ENCODE assay signal across 9 cellular contexts in genomic region chr19:54191671-54192453, GRCh38. TPM values are rescaled to one million over a fixed set of nuclear protein-coding genes. Genes with fewer than 3 reads are reported as not detected.
DNase-seq lines count a peak whose midpoint lies in the region; ATAC-seq and TF ChIP-seq lines count a peak whose summit lies in the region.
"Had no signal": no experiment of that assay in that cellular context is flagged by ENCODE, and none has a peak within 500 bp of the region (broad histone marks: within the 10 kb centered on the region; RNA-seq: fewer than 3 reads in every experiment).

No MANE protein-coding gene starts in this region.

- H3K27ac Mint-ChIP-seq in endodermal cell (peak overlapping the region; percentile 93), osteocyte (ENCODE audit: unreplicated experiment) (peak overlapping the region; percentile 93)

- H4K20me1 ChIP-seq in OCI-LY7 (ENCODE audit: insufficient read depth, low read length) = no peaks in the 10 kb centered on the region

- H3K27ac ChIP-seq in OCI-LY7 (ENCODE audit: low read depth, low read length, poor library complexity, severe bottlenecking) = peak overlapping the region; percentile 82
- peak overlapping the region; percentile 98 for H3K27ac ChIP-seq in endodermal cell (ENCODE audit: low read depth, low read length)

- peak overlapping the region; percentile 23; the same call in 1 of the 2 replicates for H2AFZ ChIP-seq in OCI-LY7 (ENCODE audit: low read length)

- peaks cover 25% of the 10 kb centered on the region for H3K4me1 ChIP-seq in OCI-LY7 (ENCODE audit: insufficient read depth, low read length, poor library complexity, severe bottlenecking)
- H3K4me1 ChIP-seq in endodermal cell (ENCODE audit: control insufficient read depth, insufficient read depth, low read length) = no peaks in the 10 kb centered on the region

- TF ChIP-seq CTCF in OCI-LY7 (conservative IDR thresholded peaks at IDR 0.05; ENCODE audit: low read length) (no peak), endodermal cell (conservative IDR thresholded peaks at IDR 0.05) (no peak), osteocyte (IDR thresholded peaks at IDR 0.05) (no peak)

- 43 to 53% methylated on average over 14 to 25 of the region's 25 CpGs for WGBS in endodermal cell (ENCODE audit: insufficient coverage in 1 of 2, insufficient read length in 1 of 2), 2 experiments

- H3K27me3 Mint-ChIP-seq in endodermal cell (ENCODE audit: insufficient read depth) (no peaks in the 10 kb centered on the region), osteocyte (ENCODE audit: unreplicated experiment) (no peaks in the 10 kb centered on the region)

- DNase-seq in DMS53 treated with DMSO at 0.1 percent for 48 hours (lab: John Stamatoyannopoulos, UW; ENCODE audit: unreplicated experiment) (peak; percentile 25), OCI-LY7 (ENCODE audit: low spot score) (no peak), endodermal cell (no peak), osteocyte (ENCODE audit: extremely low spot score, unreplicated experiment) (no peak), ACHN (no peak), iPS-NIHi11 (ENCODE audit: low spot score) (no peak)

- H3K9ac ChIP-seq in endodermal cell (ENCODE audit: extremely low read depth, low read length, poor library complexity, severe bottlenecking) = peak overlapping the region; percentile 79

- H3K4me3 ChIP-seq in OCI-LY7 (ENCODE audit: low read depth, low read length, poor library complexity, severe bottlenecking) = peak overlapping the region; percentile 76
- H3K4me3 ChIP-seq in endodermal cell (ENCODE audit: low read length) = peak overlapping the region; percentile 96

- H3K36me3 Mint-ChIP-seq in endodermal cell (ENCODE audit: low read depth) = peaks cover 46% of the 10 kb centered on the region
- peaks cover 18% of the 10 kb centered on the region for H3K36me3 Mint-ChIP-seq in osteocyte (ENCODE audit: unreplicated experiment)

- H3K4me2 ChIP-seq in OCI-LY7 (ENCODE audit: low read length) = peak overlapping the region; percentile 97

- peak overlapping the region; percentile 76 for H3K4me3 Mint-ChIP-seq in endodermal cell
- H3K4me3 Mint-ChIP-seq in osteocyte (ENCODE audit: unreplicated experiment) = peak overlapping the region; percentile 93

- in situ Hi-C loops in ACHN (cut with HindIII; ENCODE audit: low pct_ligation_motif_present, low pct_unique_long_range_greater_than_20kb, low sequenced_read_pairs) = no loop called here

- H3K4me1 Mint-ChIP-seq in endodermal cell = peaks cover 14% of the 10 kb centered on the region
- peaks cover 35% of the 10 kb centered on the region for H3K4me1 Mint-ChIP-seq in osteocyte (ENCODE audit: unreplicated experiment)

- POLR2A ChIA-PET in OCI-LY7 (lab: Charles Lee) = interaction anchor here (1.3 kb wide), 1 partner anchor 9 kb away, joined by 8 read pairs; the partner anchor contains the start of gene RPS9

- H3K36me3 ChIP-seq in OCI-LY7 (ENCODE audit: insufficient read depth, low read length) = peaks cover 27% of the 10 kb centered on the region
- peaks cover 40% of the 10 kb centered on the region for H3K36me3 ChIP-seq in endodermal cell (ENCODE audit: control insufficient read depth, insufficient read depth, low read length)

- peaks cover 21% of the 10 kb centered on the region; the same call in 1 of the 2 replicates for H3K79me2 ChIP-seq in OCI-LY7 (ENCODE audit: insufficient read depth, low read depth, low read length)

- ATAC-seq in GM19455 (IDR thresholded peaks at IDR 0.05; ENCODE audit: unreplicated experiment) (no peak), GM21423 (IDR thresholded peaks at IDR 0.05; ENCODE audit: unreplicated experiment) (no peak)

- H3K9me3 ChIP-seq in OCI-LY7 (ENCODE audit: low read length) (no peaks in the 10 kb centered on the region), endodermal cell (ENCODE audit: control insufficient read depth, low read length) (no peaks in the 10 kb centered on the region)

- CTCF ChIA-PET in OCI-LY7 (lab: Charles Lee; ENCODE audit: unreplicated experiment) = no interaction called here

- no peaks in the 10 kb centered on the region for H3K9me3 Mint-ChIP-seq in endodermal cell
- no peaks in the 10 kb centered on the region for H3K9me3 Mint-ChIP-seq in osteocyte (ENCODE audit: unreplicated experiment)

- intact Hi-C loops in OCI-LY7 (cut with micrococcal nuclease; ENCODE audit: unreplicated experiment) = loop anchor here (1.0 to 2.0 kb wide), 2 partner anchors 8 to 33 kb away; partner anchors contain the start of genes LENG1 and RPS9

- H3K27me3 ChIP-seq in endodermal cell (ENCODE audit: control insufficient read depth, insufficient read depth, low read length, poor library complexity, severe bottlenecking) = no peaks in the 10 kb centered on the region

- H3K9me2 ChIP-seq in OCI-LY7 (ENCODE audit: insufficient read depth, low read length) = no peaks in the 10 kb centered on the region

- no TSS peak for BruUV-seq in OCI-LY7 (replicated peaks; lab: Mats Ljungman, UMichigan)

RNA-seq across cellular contexts. Expression of gene TSEN34, which starts 0.8 kb away (rescaled TPM):
- 19.3 and 23.6 TPM in 2 replicates for total RNA-seq in OCI-LY7 (2014; rRNA removed; shearing (Covaris generic))
- total RNA-seq in OCI-LY7 (2022) (15.3 and 16.7 TPM in 2 replicates), endodermal cell (10 to 100 TPM; 26.0 to 27.5 TPM), osteocyte (51.1 and 53.7 TPM in 2 replicates)
- polyA plus RNA-seq in endodermal cell (2013, experiment 1 of 2) = 47.2 TPM
- 44.8 TPM for polyA plus RNA-seq in endodermal cell (2013, experiment 2 of 2)

RNA-seq across cellular contexts. Expression of gene MBOAT7, which starts 2.5 kb away (rescaled TPM):
- total RNA-seq in OCI-LY7 (2014; rRNA removed; shearing (Covaris generic)) = 15.6 and 18.1 TPM in 2 replicates
- total RNA-seq in OCI-LY7 (2022) = 25.0 and 30.2 TPM in 2 replicates
- 100 to 1,000 TPM; 126 to 131 TPM for total RNA-seq in endodermal cell
- 99.2 TPM for polyA plus RNA-seq in endodermal cell (2013, experiment 1 of 2)
- 87.1 TPM for polyA plus RNA-seq in endodermal cell (2013, experiment 2 of 2)
- 81.8 and 85.2 TPM in 2 replicates for total RNA-seq in osteocyte

RNA-seq across cellular contexts. Expression of gene RPS9, which starts 8.8 kb away (rescaled TPM):
- total RNA-seq in OCI-LY7 (2014; rRNA removed; shearing (Covaris generic)) = 4,033 and 5,482 TPM in 2 replicates
- total RNA-seq in OCI-LY7 (2022) (1,267 and 1,285 TPM in 2 replicates), endodermal cell (1,000 to 10,000 TPM; 1,302 to 1,460 TPM), osteocyte (1,011 TPM in 2 replicates)
- polyA plus RNA-seq in endodermal cell (2013, experiment 1 of 2) = 1,601 TPM
- 1,537 TPM for polyA plus RNA-seq in endodermal cell (2013, experiment 2 of 2)

RNA-seq across cellular contexts. Expression of gene TMC4, which starts 18.9 kb away (rescaled TPM):
- total RNA-seq in OCI-LY7 (2014; rRNA removed; shearing (Covaris generic)) = not detected in 2 replicates
- total RNA-seq in OCI-LY7 (2022) (not detected in 2 replicates), endodermal cell (10 to 100 TPM; 32.7 to 46.6 TPM), osteocyte (2.0 and 2.7 TPM in 2 replicates)
- 0.82 TPM for polyA plus RNA-seq in endodermal cell (2013, experiment 1 of 2)
- 1.9 TPM for polyA plus RNA-seq in endodermal cell (2013, experiment 2 of 2)

RNA-seq across cellular contexts. Expression of gene LILRB3, which starts 30.9 kb away (rescaled TPM):
- not detected in 2 replicates for total RNA-seq in OCI-LY7 (2014; rRNA removed; shearing (Covaris generic))
- total RNA-seq in OCI-LY7 (2022) = not detected in 2 replicates
- total RNA-seq in endodermal cell = not detected
- not detected for polyA plus RNA-seq in endodermal cell (2013, experiment 1 of 2)
- polyA plus RNA-seq in endodermal cell (2013, experiment 2 of 2) = not detected
- not detected in 2 replicates for total RNA-seq in osteocyte
- total RNA-seq: M059J had no signal
